ENCODE assay signal across 14 cellular contexts in genomic region chr19:17520865-17521264, GRCh38. TPM values are rescaled to one million over a fixed set of nuclear protein-coding genes. Genes with fewer than 3 reads are reported as not detected.
DNase-seq lines count a peak whose midpoint lies in the region; ATAC-seq, FAIRE-seq and TF ChIP-seq lines count a peak whose summit lies in the region.
"Had no signal": no experiment of that assay in that cellular context is flagged by ENCODE, and none has a peak within 500 bp of the region (broad histone marks: within the 10 kb centered on the region; RNA-seq: fewer than 3 reads in every experiment).

No MANE protein-coding gene starts in this region.

- ATAC-seq in HepG2 (no peak), right lobe of liver (no peak), GM19395 (IDR thresholded peaks at IDR 0.05; ENCODE audit: unreplicated experiment) (no peak)
- no peak for ATAC-seq in activated naive CD4-positive, alpha-beta T cell treated with anti-CD3 and anti-CD28 coated beads, Interleukin-2, amount 50 U/mL, for 72 hours

- no peak overlapping the region for H2BK15ac ChIP-seq in neuronal stem cell (ENCODE audit: low read length)

- no peak overlapping the region for H3K4me3 Mint-ChIP-seq in CD4-positive, alpha-beta memory T cell
- H3K4me3 Mint-ChIP-seq: CD4-positive, CD25-positive, alpha-beta regulatory T cell had no signal

- peaks cover 13 to 29% (median 17%) of the 10 kb centered on the region in 4 donors for H3K4me1 Mint-ChIP-seq in CD4-positive, alpha-beta memory T cell

- DNase-seq in HepG2 (ENCODE audit: low spot score) = no peak
- no peak for DNase-seq in right lobe of liver
- no peak for DNase-seq in RWPE1 (ENCODE audit: low spot score)
- DNase-seq in neuronal stem cell (ENCODE audit: low spot score) = no peak
- no peak for DNase-seq in activated naive CD4-positive, alpha-beta T cell treated with anti-CD3 and anti-CD28 coated beads, Interleukin-2, amount 50 U/mL, for 72 hours (ENCODE audit: low spot score in 2 of 2)
- DNase-seq in DMS79 (lab: John Stamatoyannopoulos, UW) = no peak
- no peak for DNase-seq in CD4-positive, alpha-beta memory T cell
- DNase-seq: Calu3; CD4-positive, CD25-positive, alpha-beta regulatory T cell; DMS79 treated with DMSO at 0.1 percent for 48 hours; GM23248 had no signal

- H3K27ac ChIP-seq in HepG2 (ENCODE audit: extremely low read length, insufficient read depth, low read length) = no peak overlapping the region
- no peak overlapping the region for H3K27ac ChIP-seq in right lobe of liver
- peak overlapping the region; percentile 3; the same call in 1 of the 2 replicates for H3K27ac ChIP-seq in RWPE1
- H3K27ac ChIP-seq in neuronal stem cell (replicated peaks; ENCODE audit: low read length) = no peak overlapping the region
- H3K27ac ChIP-seq in CD4-positive, alpha-beta memory T cell (ENCODE audit: low read depth, low read length) = no peak overlapping the region
- H3K27ac ChIP-seq: 22Rv1, GM23248 had no signal

- H3K9me3 Mint-ChIP-seq in activated naive CD4-positive, alpha-beta T cell treated with anti-CD3 and anti-CD28 coated beads, Interleukin-2, amount 50 U/mL, for 72 hours = peaks cover 5 to 8% of the 10 kb centered on the region in 2 donors
- peaks cover 0 to 6% (median 2%) of the 10 kb centered on the region in 8 donors for H3K9me3 Mint-ChIP-seq in CD4-positive, alpha-beta memory T cell

- no peak for TF ChIP-seq RAD21 in HepG2 (CRISPR knock-in tag; IDR thresholded peaks at IDR 0.05)

- H3K4me2 ChIP-seq in HepG2 (ENCODE audit: low read depth, low read length) (no peak overlapping the region), neuronal stem cell (ENCODE audit: insufficient read depth, low read length, poor library complexity, severe bottlenecking) (no peak overlapping the region)

- H3K4me3 ChIP-seq in HepG2 (replicated peaks in 1 of 3; ENCODE audit: insufficient read depth in 1 of 3, low read depth in 2 of 3, low read length in 3 of 3) = no peak overlapping the region
- no peak overlapping the region for H3K4me3 ChIP-seq in right lobe of liver
- H3K4me3 ChIP-seq in neuronal stem cell (ENCODE audit: low read length in 2 of 2) = no peak overlapping the region
- no peak overlapping the region for H3K4me3 ChIP-seq in CD4-positive, alpha-beta memory T cell (ENCODE audit: low read length in 2 of 2)
- H3K4me3 ChIP-seq: GM23248, HAP-1 had no signal

- peaks cover 10 to 29% of the 10 kb centered on the region in 2 donors for H3K36me3 Mint-ChIP-seq in activated naive CD4-positive, alpha-beta T cell treated with anti-CD3 and anti-CD28 coated beads, Interleukin-2, amount 50 U/mL, for 72 hours
- H3K36me3 Mint-ChIP-seq in CD4-positive, alpha-beta memory T cell = peaks cover 7 to 12% of the 10 kb centered on the region in 2 donors

- H3K23ac ChIP-seq in neuronal stem cell (ENCODE audit: low read depth, low read length, poor library complexity) = no peak overlapping the region

- peaks cover 6% of the 10 kb centered on the region for H3K79me1 ChIP-seq in neuronal stem cell (ENCODE audit: low read depth, low read length)

- no peak overlapping the region for H2AK5ac ChIP-seq in neuronal stem cell (ENCODE audit: low read depth, low read length)

- no peak overlapping the region for H4K8ac ChIP-seq in neuronal stem cell (ENCODE audit: low read depth, low read length)

- H3K27me3 ChIP-seq in HepG2 (ENCODE audit: control insufficient read depth in 1 of 2, insufficient read depth in 2 of 2, low read length in 2 of 2) (0 out of 5 replicates have a peak, but pooled peaks cover 0 to 1% of the 10 kb centered on the region in 2 experiments), right lobe of liver (no peaks in the 10 kb centered on the region), neuronal stem cell (ENCODE audit: control insufficient read depth in 3 of 3, insufficient read depth in 3 of 3, low read depth in 1 of 3, low read length in 3 of 3) (peaks cover 0 to 2% (median 0%) of the 10 kb centered on the region in 3 experiments)
- no peaks in the 10 kb centered on the region for H3K27me3 ChIP-seq in CD4-positive, alpha-beta memory T cell (ENCODE audit: insufficient read depth, low read length)

- POLR2A ChIA-PET in HepG2 (lab: Yijun Ruan, JAX) = no interaction called here
- POLR2A ChIA-PET in RWPE1 (lab: Yijun Ruan, JAX; ENCODE audit: low non-redundant PET) = interaction anchor here (0.5 to 0.6 kb wide), 2 partner anchors 10 to 198 kb away, joined by 3 read pairs; no protein-coding TSS in a partner anchor
- POLR2A ChIA-PET in CD4-positive, alpha-beta memory T cell (lab: Charles Lee; ENCODE audit: partially characterized antibody) = interaction anchor here (2.3 to 6.3 kb wide), 2 partner anchors 8 to 10 kb away, joined by 11 to 69 read pairs; partner anchors contain the start of gene PGLS

- H3K27me3 Mint-ChIP-seq in CD4-positive, alpha-beta memory T cell = no peaks in the 10 kb centered on the region

- 94% methylated on average over 22 of the region's 25 CpGs for WGBS in HepG2 (ENCODE audit: low lambda C conversion rate)
- 87% methylated on average over 3 of the region's 25 CpGs for WGBS in right lobe of liver (ENCODE audit: insufficient coverage, low coverage, low lambda C conversion rate, missing lambda C conversion rate)
- no CpG with 5 or more reads among the region's 25 CpGs for WGBS in neuronal stem cell (ENCODE audit: extremely low coverage in 2 of 2, insufficient read length in 2 of 2, insufficient replicate concordance in 1 of 2), 2 donors

- H4K20me1 ChIP-seq in HepG2 (ENCODE audit: insufficient read depth, low read length) = no peaks in the 10 kb centered on the region

- H3K4ac ChIP-seq in neuronal stem cell (ENCODE audit: low read length) = no peak overlapping the region

- no peak for FAIRE-seq in HepG2 (lab: Jason Lieb, UNC)

- in situ Hi-C loops in HepG2 (cut with HindIII; ENCODE audit: extremely low pct_ligation_motif_present, low pct_unique_long_range_greater_than_20kb) = no loop called here

- CTCF ChIA-PET in HepG2 (lab: Yijun Ruan, JAX; ENCODE audit: low intra/inter-chr PET ratio, low total read pairs) (no interaction called here), RWPE1 (lab: Yijun Ruan, JAX) (no interaction called here)
- CTCF ChIA-PET in CD4-positive, alpha-beta memory T cell (lab: Charles Lee; ENCODE audit: partially characterized antibody) = no interaction called here

- H2AFZ ChIP-seq in HepG2 (ENCODE audit: low read length) = no peak overlapping the region
- no peak overlapping the region for H2AFZ ChIP-seq in neuronal stem cell (ENCODE audit: low read length)
- H2AFZ ChIP-seq: GM23248 had no signal

- H2BK12ac ChIP-seq in neuronal stem cell (ENCODE audit: low read length) = peak overlapping the region; percentile 58

- no TSS peak for BruUV-seq in HepG2 (replicated peaks; lab: Mats Ljungman, UMichigan)

- H3K4me1 ChIP-seq in HepG2 (ENCODE audit: insufficient read depth, low read length) = peaks cover 20% of the 10 kb centered on the region
- H3K4me1 ChIP-seq in right lobe of liver = no peaks in the 10 kb centered on the region
- no peaks in the 10 kb centered on the region for H3K4me1 ChIP-seq in neuronal stem cell (ENCODE audit: control insufficient read depth in 2 of 2, insufficient read depth in 1 of 2, low read depth in 1 of 2, low read length in 2 of 2)
- H3K4me1 ChIP-seq in CD4-positive, alpha-beta memory T cell (ENCODE audit: insufficient read depth, low read length) = peaks cover 19% of the 10 kb centered on the region
- H3K4me1 ChIP-seq: HAP-1 had no signal

- no peak overlapping the region for H2BK120ac ChIP-seq in neuronal stem cell (ENCODE audit: low read depth, low read length)

- H3K9ac ChIP-seq in HepG2 (ENCODE audit: insufficient read depth, low read depth, low read length) (no peak overlapping the region), neuronal stem cell (ENCODE audit: low read depth, low read length, poor library complexity) (no peak overlapping the region)
- H3K9ac ChIP-seq: GM23248 had no signal

- H3K9me3 ChIP-seq in HepG2 (ENCODE audit: low read length) (0 out of 2 replicates have a peak, but pooled peaks cover 5% of the 10 kb centered on the region), right lobe of liver (no peaks in the 10 kb centered on the region), neuronal stem cell (replicated peaks in 1 of 2; ENCODE audit: control insufficient read depth in 2 of 2, insufficient read depth in 1 of 2, low read depth in 1 of 2, low read length in 2 of 2) (peaks cover 12 to 20% of the 10 kb centered on the region in 2 donors)
- H3K9me3 ChIP-seq in CD4-positive, alpha-beta memory T cell (ENCODE audit: control insufficient read depth in 1 of 2, low read length in 2 of 2) = peaks cover 0 to 6% of the 10 kb centered on the region in 2 donors

- TF ChIP-seq CTCF in HepG2 (CRISPR knock-in tag; IDR thresholded peaks at IDR 0.05) (no peak), right lobe of liver (IDR thresholded peaks at IDR 0.05) (no peak), RWPE1 (conservative IDR thresholded peaks at IDR 0.05; ENCODE audit: low read depth) (no peak)

- no peak overlapping the region for H3K18ac ChIP-seq in neuronal stem cell (ENCODE audit: low read length)

- H2BK5ac ChIP-seq in neuronal stem cell (ENCODE audit: low read length) = no peak overlapping the region

- no peak overlapping the region for H4K91ac ChIP-seq in neuronal stem cell (ENCODE audit: low read depth, low read length, poor library complexity)

- no peak overlapping the region for H3K27ac Mint-ChIP-seq in activated naive CD4-positive, alpha-beta T cell treated with anti-CD3 and anti-CD28 coated beads, Interleukin-2, amount 50 U/mL, for 72 hours
- H3K27ac Mint-ChIP-seq in CD4-positive, alpha-beta memory T cell = no peak overlapping the region

- peaks cover 0 to 2% of the 10 kb centered on the region in 2 experiments; a peak in 1 of 5 replicates for H3K36me3 ChIP-seq in HepG2 (replicated peaks in 1 of 2; ENCODE audit: control insufficient read depth in 1 of 2, insufficient read depth in 2 of 2, low read length in 2 of 2)
- peaks cover 0 to 9% (median 2%) of the 10 kb centered on the region in 4 donors for H3K36me3 ChIP-seq in right lobe of liver
- H3K36me3 ChIP-seq in neuronal stem cell (replicated peaks in 1 of 2; ENCODE audit: control insufficient read depth in 2 of 2, insufficient read depth in 2 of 2, low read length in 2 of 2) = peaks cover 18 to 48% of the 10 kb centered on the region in 2 donors
- H3K36me3 ChIP-seq in CD4-positive, alpha-beta memory T cell (ENCODE audit: insufficient read depth, low read length) = peaks cover 8% of the 10 kb centered on the region

- no peak overlapping the region for H3K14ac ChIP-seq in neuronal stem cell (ENCODE audit: low read length)

- TF ChIP-seq POLR2A in HepG2 (IDR thresholded peaks at IDR 0.05; ENCODE audit: insufficient read depth in 1 of 2, low read depth in 2 of 2, low read length in 2 of 2) (no peak), right lobe of liver (IDR thresholded peaks at IDR 0.05) (no peak)

- intact Hi-C loops in HepG2 (cut with micrococcal nuclease; ENCODE audit: unreplicated experiment) (no loop called here), right lobe of liver (cut with DNase I) (no loop called here)
- intact Hi-C loops in CD4-positive, alpha-beta memory T cell (cut with micrococcal nuclease) = no loop called here

- no peaks in the 10 kb centered on the region for H3K79me2 ChIP-seq in HepG2 (ENCODE audit: insufficient read depth, low read length)

- no peak for TF ChIP-seq EP300 in HepG2 (IDR thresholded peaks at IDR 0.05; ENCODE audit: low read depth in 2 of 2, low read length in 2 of 2)
- TF ChIP-seq EP300 in HepG2 (CRISPR knock-in tag; IDR thresholded peaks at IDR 0.05; ENCODE audit: borderline replicate concordance) = no peak

RNA-seq across cellular contexts. Expression of gene PGLS, which starts 9.4 kb away (rescaled TPM):
- 33.8 and 36.7 TPM in 2 replicates for total RNA-seq in HepG2 (2016; rRNA removed; fragmentation: Illumina TruSeq; extraction: Trizol)
- 28.7 and 30.6 TPM in 2 replicates for total RNA-seq in HepG2 (2016; cell fraction: cytosol; rRNA removed; fragmentation: Illumina TruSeq; extraction: Trizol; ENCODE audit: low read depth)
- total RNA-seq in HepG2 (2016; cell fraction: insoluble cytoplasmic fraction; rRNA removed; fragmentation: Illumina TruSeq; extraction: Trizol) = 31.6 and 33.6 TPM in 2 replicates
- total RNA-seq in HepG2 (2016; cell fraction: membrane; rRNA removed; fragmentation: Illumina TruSeq; extraction: Trizol) = 36.0 and 41.5 TPM in 2 replicates
- total RNA-seq in HepG2 (2016; cell fraction: nucleus; rRNA removed; fragmentation: Illumina TruSeq; extraction: Trizol) = 18.4 and 23.5 TPM in 2 replicates
- 43.8 and 49.1 TPM in 2 replicates for polyA plus RNA-seq in HepG2 (2011; rRNA removed)
- 33.3 and 59.8 TPM in 2 replicates for polyA plus RNA-seq in HepG2 (2011; cell fraction: cytosol; rRNA removed)
- polyA plus RNA-seq in HepG2 (2011; cell fraction: nucleus; rRNA removed) = 74.2 and 74.7 TPM in 2 replicates
- 26.9 and 37.3 TPM in 2 replicates for polyA plus RNA-seq in HepG2 (2012)
- 48.8 and 52.7 TPM in 2 replicates for polyA plus RNA-seq in HepG2 (2016; cell fraction: cytosol; fragmentation: Illumina TruSeq; extraction: Trizol; ENCODE audit: low read depth)
- polyA plus RNA-seq in HepG2 (2016; cell fraction: insoluble cytoplasmic fraction; fragmentation: Illumina TruSeq; extraction: Trizol; ENCODE audit: low read depth) = 50.4 and 56.4 TPM in 2 replicates
- 55.3 and 57.7 TPM in 2 replicates for polyA plus RNA-seq in HepG2 (2016; cell fraction: membrane; fragmentation: Illumina TruSeq; extraction: Trizol; ENCODE audit: low read depth)
- polyA plus RNA-seq in HepG2 (2016; cell fraction: nucleus; fragmentation: Illumina TruSeq; extraction: Trizol; ENCODE audit: insufficient read depth, low read depth) = 47.8 and 49.3 TPM in 2 replicates
- 83.1 and 129 TPM in 2 replicates for polyA minus RNA-seq in HepG2 (2011; rRNA and poly(A)+ RNA removed; ENCODE audit: low replicate concordance)
- 36.2 and 38.6 TPM in 2 replicates for polyA minus RNA-seq in HepG2 (2011; cell fraction: cytosol; rRNA and poly(A)+ RNA removed)
- polyA minus RNA-seq in HepG2 (2011; cell fraction: nucleus; rRNA and poly(A)+ RNA removed) = 19.7 and 23.1 TPM in 2 replicates
- total RNA-seq in right lobe of liver = 10 to 100 TPM; 31.7 to 60.0 (median 38.8) TPM
- 109 TPM for polyA plus RNA-seq in neuronal stem cell (2013, experiment 1 of 2)
- polyA plus RNA-seq in neuronal stem cell (2013, experiment 2 of 2) = 106 TPM
- 10 to 100 TPM; 50.3 to 70.6 TPM for total RNA-seq in activated naive CD4-positive, alpha-beta T cell treated with anti-CD3 and anti-CD28 coated beads, Interleukin-2, amount 50 U/mL, for 72 hours
- total RNA-seq in CD4-positive, alpha-beta memory T cell = 10 to 100 TPM; 76.3 to 80.0 TPM
- 10 to 100 TPM; 39.7 to 61.1 TPM for polyA plus RNA-seq in CD4-positive, alpha-beta memory T cell

RNA-seq across cellular contexts. Expression of gene COLGALT1, which starts 34.6 kb away (rescaled TPM):
- total RNA-seq in HepG2 (2016; rRNA removed; fragmentation: Illumina TruSeq; extraction: Trizol) (33.3 and 58.0 TPM in 2 replicates), right lobe of liver (10 to 100 TPM; 23.2 to 36.8 (median 31.1) TPM)
- 9.3 and 10.3 TPM in 2 replicates for total RNA-seq in HepG2 (2016; cell fraction: cytosol; rRNA removed; fragmentation: Illumina TruSeq; extraction: Trizol; ENCODE audit: low read depth)
- 33.6 and 57.7 TPM in 2 replicates for total RNA-seq in HepG2 (2016; cell fraction: insoluble cytoplasmic fraction; rRNA removed; fragmentation: Illumina TruSeq; extraction: Trizol)
- total RNA-seq in HepG2 (2016; cell fraction: membrane; rRNA removed; fragmentation: Illumina TruSeq; extraction: Trizol) = 32.5 and 35.6 TPM in 2 replicates
- 53.1 and 65.6 TPM in 2 replicates for total RNA-seq in HepG2 (2016; cell fraction: nucleus; rRNA removed; fragmentation: Illumina TruSeq; extraction: Trizol)
- 196 and 211 TPM in 2 replicates for polyA plus RNA-seq in HepG2 (2011; rRNA removed)
- polyA plus RNA-seq in HepG2 (2011; cell fraction: cytosol; rRNA removed) = 111 and 141 TPM in 2 replicates
- 153 and 157 TPM in 2 replicates for polyA plus RNA-seq in HepG2 (2011; cell fraction: nucleus; rRNA removed)
- polyA plus RNA-seq in HepG2 (2012) = 58.7 and 87.4 TPM in 2 replicates
- polyA plus RNA-seq in HepG2 (2016; cell fraction: cytosol; fragmentation: Illumina TruSeq; extraction: Trizol; ENCODE audit: low read depth) = 9.2 and 9.8 TPM in 2 replicates
- polyA plus RNA-seq in HepG2 (2016; cell fraction: insoluble cytoplasmic fraction; fragmentation: Illumina TruSeq; extraction: Trizol; ENCODE audit: low read depth) = 35.7 and 38.2 TPM in 2 replicates
- 23.4 and 28.7 TPM in 2 replicates for polyA plus RNA-seq in HepG2 (2016; cell fraction: membrane; fragmentation: Illumina TruSeq; extraction: Trizol; ENCODE audit: low read depth)
- 111 TPM in 2 replicates for polyA plus RNA-seq in HepG2 (2016; cell fraction: nucleus; fragmentation: Illumina TruSeq; extraction: Trizol; ENCODE audit: insufficient read depth, low read depth)
- 360 and 644 TPM in 2 replicates for polyA minus RNA-seq in HepG2 (2011; rRNA and poly(A)+ RNA removed; ENCODE audit: low replicate concordance)
- 74.1 and 77.3 TPM in 2 replicates for polyA minus RNA-seq in HepG2 (2011; cell fraction: cytosol; rRNA and poly(A)+ RNA removed)
- polyA minus RNA-seq in HepG2 (2011; cell fraction: nucleus; rRNA and poly(A)+ RNA removed) = 32.0 and 33.2 TPM in 2 replicates
- 51.5 TPM for polyA plus RNA-seq in neuronal stem cell (2013, experiment 1 of 2)
- polyA plus RNA-seq in neuronal stem cell (2013, experiment 2 of 2) = 51.9 TPM
- 10 to 100 TPM; 39.2 to 64.7 TPM for total RNA-seq in activated naive CD4-positive, alpha-beta T cell treated with anti-CD3 and anti-CD28 coated beads, Interleukin-2, amount 50 U/mL, for 72 hours
- 10 to 100 TPM; 68.3 to 74.7 TPM for total RNA-seq in CD4-positive, alpha-beta memory T cell
- 10 to 100 TPM; 14.1 to 24.9 TPM for polyA plus RNA-seq in CD4-positive, alpha-beta memory T cell

RNA-seq across cellular contexts. Expression of gene SLC27A1, which starts 50.5 kb away (rescaled TPM):
- 1.7 and 4.1 TPM in 2 replicates for total RNA-seq in HepG2 (2016; rRNA removed; fragmentation: Illumina TruSeq; extraction: Trizol)
- 0.71 and 0.79 TPM in 2 replicates for total RNA-seq in HepG2 (2016; cell fraction: cytosol; rRNA removed; fragmentation: Illumina TruSeq; extraction: Trizol; ENCODE audit: low read depth)
- total RNA-seq in HepG2 (2016; cell fraction: insoluble cytoplasmic fraction; rRNA removed; fragmentation: Illumina TruSeq; extraction: Trizol) = 1.7 and 4.7 TPM in 2 replicates
- 1.8 and 2.2 TPM in 2 replicates for total RNA-seq in HepG2 (2016; cell fraction: membrane; rRNA removed; fragmentation: Illumina TruSeq; extraction: Trizol)
- 4.2 and 7.1 TPM in 2 replicates for total RNA-seq in HepG2 (2016; cell fraction: nucleus; rRNA removed; fragmentation: Illumina TruSeq; extraction: Trizol)
- polyA plus RNA-seq in HepG2 (2011; rRNA removed) = 8.7 and 8.8 TPM in 2 replicates
- 5.6 and 8.5 TPM in 2 replicates for polyA plus RNA-seq in HepG2 (2011; cell fraction: cytosol; rRNA removed)
- 30.2 and 36.7 TPM in 2 replicates for polyA plus RNA-seq in HepG2 (2011; cell fraction: nucleus; rRNA removed)
- 4.1 and 6.3 TPM in 2 replicates for polyA plus RNA-seq in HepG2 (2012)
- 0.52 and 0.53 TPM in 2 replicates for polyA plus RNA-seq in HepG2 (2016; cell fraction: cytosol; fragmentation: Illumina TruSeq; extraction: Trizol; ENCODE audit: low read depth)
- polyA plus RNA-seq in HepG2 (2016; cell fraction: insoluble cytoplasmic fraction; fragmentation: Illumina TruSeq; extraction: Trizol; ENCODE audit: low read depth) = 1.3 and 1.7 TPM in 2 replicates
- 0.94 and 1.2 TPM in 2 replicates for polyA plus RNA-seq in HepG2 (2016; cell fraction: membrane; fragmentation: Illumina TruSeq; extraction: Trizol; ENCODE audit: low read depth)
- 9.9 and 10.8 TPM in 2 replicates for polyA plus RNA-seq in HepG2 (2016; cell fraction: nucleus; fragmentation: Illumina TruSeq; extraction: Trizol; ENCODE audit: insufficient read depth, low read depth)
- 1.1 and 18.4 TPM in 2 replicates for polyA minus RNA-seq in HepG2 (2011; rRNA and poly(A)+ RNA removed; ENCODE audit: low replicate concordance)
- polyA minus RNA-seq in HepG2 (2011; cell fraction: cytosol; rRNA and poly(A)+ RNA removed) = 7.5 and 11.5 TPM in 2 replicates
- polyA minus RNA-seq in HepG2 (2011; cell fraction: nucleus; rRNA and poly(A)+ RNA removed) = 5.5 and 9.3 TPM in 2 replicates
- total RNA-seq in right lobe of liver = 10 to 100 TPM in 1 of 6 experiments, 1 to 10 TPM in 5; 5.1 to 12.3 (median 6.1) TPM
- polyA plus RNA-seq in neuronal stem cell (2013, experiment 1 of 2) = 10.0 TPM
- polyA plus RNA-seq in neuronal stem cell (2013, experiment 2 of 2) = 9.8 TPM
- total RNA-seq in activated naive CD4-positive, alpha-beta T cell treated with anti-CD3 and anti-CD28 coated beads, Interleukin-2, amount 50 U/mL, for 72 hours = 1 to 10 TPM; 5.8 to 6.3 TPM
- total RNA-seq in CD4-positive, alpha-beta memory T cell = 10 to 100 TPM in 1 of 2 experiments, 1 to 10 TPM in 1; 9.2 to 10.1 TPM
- polyA plus RNA-seq in CD4-positive, alpha-beta memory T cell = 1 to 10 TPM; 5.2 to 6.6 TPM
